Comparison of ENCODE assay signal across 12 cellular contexts in genomic region chr1:208203848-208204609, GRCh38. TPM values are rescaled to one million over a fixed set of nuclear protein-coding genes. Genes with fewer than 3 reads are reported as not detected.
DNase-seq lines count a peak whose midpoint lies in the region; ATAC-seq and TF ChIP-seq lines count a peak whose summit lies in the region.
"Had no signal": no experiment of that assay in that cellular context is flagged by ENCODE, and none has a peak within 500 bp of the region (broad histone marks: within the 10 kb centered on the region; RNA-seq: fewer than 3 reads in every experiment).

No MANE protein-coding gene starts in this region.

- H3K79me2 ChIP-seq in OCI-LY3 (ENCODE audit: low read length) (peaks cover 5% of the 10 kb centered on the region), parathyroid adenoma (no peaks in the 10 kb centered on the region)

- H4K20me1 ChIP-seq in OCI-LY3 (ENCODE audit: insufficient read depth, low read length): no peaks in the 10 kb centered on the region

- H3K27ac ChIP-seq in OCI-LY3 (ENCODE audit: low read length) (peak overlapping the region; percentile 89), parathyroid adenoma (peak overlapping the region; percentile 55)

- peak overlapping the region; percentile 62 for H3K9ac ChIP-seq in OCI-LY3 (ENCODE audit: low read length)
- no peak overlapping the region for H3K9ac ChIP-seq in parathyroid adenoma

- ATAC-seq in activated T-cell treated with anti-CD3 and anti-CD28 coated beads, Interleukin-2, amount 50 U/mL, for 4 hours: no peak
- ATAC-seq in GM21360 (IDR thresholded peaks at IDR 0.05; ENCODE audit: unreplicated experiment): no peak
- ATAC-seq: stimulated activated naive CD8-positive, alpha-beta T cell treated with anti-CD3 and anti-CD28 coated beads, Interleukin-15, Interleukin-2, amounts not matched to agents 100 U/mL and 50 U/mL, for 24 hours had no signal

- H3K4me1 Mint-ChIP-seq in activated T-cell treated with anti-CD3 and anti-CD28 coated beads, Interleukin-2, amount 50 U/mL, for 4 hours (ENCODE audit: low read depth): no peaks in the 10 kb centered on the region
- H3K4me1 Mint-ChIP-seq: activated CD4-positive, alpha-beta memory T cell treated with anti-CD3 and anti-CD28 coated beads, Interleukin-2, amount 10 ng/mL, durations not matched to agents 7 days and 5 days had no signal

- no peaks in the 10 kb centered on the region for H3K36me3 Mint-ChIP-seq in activated T-cell treated with anti-CD3 and anti-CD28 coated beads, Interleukin-2, amount 50 U/mL, for 4 hours (ENCODE audit: insufficient read depth)

- H3K36me3 ChIP-seq in OCI-LY3 (replicated peaks; ENCODE audit: low read depth, low read length) (peaks cover 9% of the 10 kb centered on the region), parathyroid adenoma (ENCODE audit: control insufficient read depth, insufficient read depth, low read length) (no peaks in the 10 kb centered on the region)
- H3K36me3 ChIP-seq: spleen had no signal

- TF ChIP-seq CTCF in OCI-LY3 (IDR thresholded peaks at IDR 0.05; ENCODE audit: low read depth, low read length) (no peak), parathyroid adenoma (IDR thresholded peaks at IDR 0.05) (no peak)

- no peaks in the 10 kb centered on the region for H3K9me3 ChIP-seq in OCI-LY3 (ENCODE audit: insufficient read depth, low read length)
- H3K9me3 ChIP-seq in parathyroid adenoma (ENCODE audit: control insufficient read depth, low read length): no peaks in the 10 kb centered on the region
- H3K9me3 ChIP-seq: spleen had no signal

- H3K4me3 ChIP-seq in OCI-LY3 (ENCODE audit: low read length) (peak overlapping the region; percentile 20; the same call in 1 of the 2 replicates), parathyroid adenoma (ENCODE audit: low read depth, low read length) (no peak overlapping the region)
- H3K4me3 ChIP-seq: spleen had no signal

- H3K27me3 ChIP-seq in OCI-LY3 (ENCODE audit: low read depth, low read length) (no peaks in the 10 kb centered on the region), parathyroid adenoma (ENCODE audit: control insufficient read depth, insufficient read depth, low read length) (no peaks in the 10 kb centered on the region)
- H3K27me3 ChIP-seq: spleen had no signal

- H2AFZ ChIP-seq in OCI-LY3 (ENCODE audit: low read depth, low read length) (no peak overlapping the region), parathyroid adenoma (no peak overlapping the region)

- no peaks in the 10 kb centered on the region for H3K9me3 Mint-ChIP-seq in activated T-cell treated with anti-CD3 and anti-CD28 coated beads, Interleukin-2, amount 50 U/mL, for 4 hours
- H3K9me3 Mint-ChIP-seq: activated CD4-positive, alpha-beta memory T cell treated with anti-CD3 and anti-CD28 coated beads, Interleukin-2, amount 10 ng/mL, durations not matched to agents 7 days and 5 days had no signal

- DNase-seq in Ammon's horn (ENCODE audit: low spot score) (peak; percentile 29), fibroblast of gingiva (ENCODE audit: low read depth) (peak; percentile 59), NCI-H2227 treated with DMSO at 0.1 percent for 48 hours (lab: John Stamatoyannopoulos, UW) (no peak)
- no peak for DNase-seq in stimulated activated CD4-positive, alpha-beta T cell treated with anti-CD3 and anti-CD28 coated beads, Interleukin-4, amount 100 ng/mL, for 4 hours
- DNase-seq in activated T-cell treated with anti-CD3 and anti-CD28 coated beads, Interleukin-2, amount 50 U/mL, for 4 hours: no peak
- DNase-seq: activated CD4-positive, alpha-beta memory T cell treated with anti-CD3 and anti-CD28 coated beads, Interleukin-2, amount 10 ng/mL, durations not matched to agents 7 days and 5 days; SIG-M5; spleen; stimulated activated naive CD8-positive, alpha-beta T cell treated with anti-CD3 and anti-CD28 coated beads, Interleukin-15, Interleukin-2, amounts not matched to agents 100 U/mL and 50 U/mL, for 24 hours had no signal

- H3K4me3 Mint-ChIP-seq in activated T-cell treated with anti-CD3 and anti-CD28 coated beads, Interleukin-2, amount 50 U/mL, for 4 hours: no peak overlapping the region
- H3K4me3 Mint-ChIP-seq: activated CD4-positive, alpha-beta memory T cell treated with anti-CD3 and anti-CD28 coated beads, Interleukin-2, amount 10 ng/mL, durations not matched to agents 7 days and 5 days had no signal

- no peaks in the 10 kb centered on the region for H3K27me3 Mint-ChIP-seq in activated T-cell treated with anti-CD3 and anti-CD28 coated beads, Interleukin-2, amount 50 U/mL, for 4 hours (ENCODE audit: low read depth)
- H3K27me3 Mint-ChIP-seq: activated CD4-positive, alpha-beta memory T cell treated with anti-CD3 and anti-CD28 coated beads, Interleukin-2, amount 10 ng/mL, durations not matched to agents 7 days and 5 days had no signal

- H3K4me1 ChIP-seq in OCI-LY3 (ENCODE audit: low read length) (peaks cover 39% of the 10 kb centered on the region), parathyroid adenoma (peaks cover 17% of the 10 kb centered on the region)

- peak overlapping the region; percentile 59 for H3K4me2 ChIP-seq in OCI-LY3 (ENCODE audit: low read length)
- H3K4me2 ChIP-seq in parathyroid adenoma (ENCODE audit: low read length): no peak overlapping the region

RNA-seq across cellular contexts. Expression of gene PLXNA2, which starts 40.2 kb away (rescaled TPM):
- under 1 TPM; 0.15 to 0.71 (median 0.35) TPM for total RNA-seq in activated T-cell treated with anti-CD3 and anti-CD28 coated beads, Interleukin-2, amount 50 U/mL, for 4 hours

Comparison
In these comparisons a context has a peak if more than half of its experiments do, and no peak if none do; other contexts are left out.
1. DNase-seq: peak in Ammon's horn (single experiment) and fibroblast of gingiva (single experiment); none in stimulated activated CD4-positive, alpha-beta T cell treated with anti-CD3 and anti-CD28 coated beads, Interleukin-4, amount 100 ng/mL, for 4 hours (0 of 2), NCI-H2227 treated with DMSO at 0.1 percent for 48 hours (single experiment) and activated T-cell treated with anti-CD3 and anti-CD28 coated beads, Interleukin-2, amount 50 U/mL, for 4 hours (single experiment).